Comparison of ENCODE assay signal across 8 cellular contexts in the genomic region with DNA sequence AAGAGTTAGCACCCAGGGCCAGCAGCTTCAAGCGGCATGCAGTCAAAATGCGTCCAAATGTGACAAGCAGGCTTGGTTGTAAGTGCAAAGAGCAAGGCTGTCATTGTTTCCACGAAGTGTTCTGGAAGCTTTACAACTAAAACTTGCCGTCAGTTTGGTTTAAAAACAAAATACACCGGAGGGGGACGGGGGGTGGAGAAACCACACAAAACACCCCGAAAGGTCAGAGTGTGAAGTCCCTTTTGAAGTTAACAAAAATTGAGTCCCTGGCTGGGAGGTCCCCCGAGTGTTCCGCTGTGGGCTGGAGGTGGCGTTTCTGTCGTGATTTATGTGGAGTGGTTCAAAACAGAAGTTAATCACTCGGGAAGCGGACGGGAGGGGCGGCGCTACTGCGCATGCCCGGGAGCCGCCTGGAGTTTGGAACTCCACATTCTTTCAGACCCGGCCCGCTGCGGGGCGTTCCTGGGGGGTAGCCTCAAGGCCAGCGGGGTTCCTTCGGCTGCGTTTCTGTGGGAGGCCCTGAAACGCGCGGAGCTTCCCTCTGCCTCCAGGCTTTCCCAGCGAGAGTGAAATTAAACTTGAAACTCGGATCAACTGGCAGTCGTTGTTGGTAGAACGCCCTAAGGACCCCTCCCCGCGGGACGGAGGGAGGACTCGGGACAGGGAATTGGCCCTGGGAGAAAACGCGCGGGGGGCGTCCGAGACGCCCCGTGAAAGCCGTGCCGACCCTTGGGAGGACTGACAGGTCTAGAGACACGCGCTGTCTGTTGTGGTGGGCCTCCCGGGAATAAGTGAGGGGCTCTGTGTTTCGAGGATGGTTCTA. TPM values are rescaled to one million over a fixed set of nuclear protein-coding genes. Genes with fewer than 3 reads are reported as not detected.
DNase-seq lines count a peak whose midpoint lies in the region; ATAC-seq and TF ChIP-seq lines count a peak whose summit lies in the region.

No MANE protein-coding gene starts in this region.

- H3K27ac Mint-ChIP-seq in activated CD4-positive, alpha-beta memory T cell treated with anti-CD3 and anti-CD28 coated beads for 36 hours, result peak overlapping the region; percentile 100

- H3K27me3 Mint-ChIP-seq in activated CD4-positive, alpha-beta memory T cell treated with anti-CD3 and anti-CD28 coated beads for 36 hours, result no peaks in the 10 kb centered on the region

- H3K4me3 Mint-ChIP-seq in activated CD4-positive, alpha-beta memory T cell treated with anti-CD3 and anti-CD28 coated beads for 36 hours, result peak overlapping the region; percentile 86

- TF ChIP-seq POLR2A in right lobe of liver (IDR thresholded peaks at IDR 0.05), result peak; percentile 98

- peaks cover 0 to 24% (median 5%) of the 10 kb centered on the region in 4 donors for H3K4me1 ChIP-seq in right lobe of liver

- H3K9me3 ChIP-seq in right lobe of liver, result no peaks in the 10 kb centered on the region

- peaks cover 45% of the 10 kb centered on the region for H3K4me1 Mint-ChIP-seq in activated CD4-positive, alpha-beta memory T cell treated with anti-CD3 and anti-CD28 coated beads for 36 hours (ENCODE audit: low read depth)

- TF ChIP-seq CTCF in right lobe of liver (IDR thresholded peaks at IDR 0.05), result no peak

- H3K9me3 Mint-ChIP-seq in activated CD4-positive, alpha-beta memory T cell treated with anti-CD3 and anti-CD28 coated beads for 36 hours, result no peaks in the 10 kb centered on the region

- DNase-seq in NCI-H146 (lab: John Stamatoyannopoulos, UW), result peak; percentile 24
- no peak for DNase-seq in NCI-H146 treated with DMSO at 0.1 percent for 48 hours (lab: John Stamatoyannopoulos, UW; ENCODE audit: unreplicated experiment)
- peak; percentile 89 for DNase-seq in NCI-H69 (lab: John Stamatoyannopoulos, UW)
- DNase-seq in activated CD4-positive, alpha-beta memory T cell treated with anti-CD3 and anti-CD28 coated beads for 36 hours, result peak; percentile 93
- peak; percentile 94 for DNase-seq in dermis blood vessel endothelial cell
- peak; percentile 96 for DNase-seq in right lobe of liver
- peak; percentile 85 for DNase-seq in stimulated activated CD4-positive, alpha-beta T cell treated with anti-CD3 and anti-CD28 coated beads, Interleukin-4, amount 100 ng/mL, for 1 hour

- peak overlapping the region; percentile 73 to 79 (median 74) for H3K4me3 ChIP-seq in right lobe of liver

- ATAC-seq in right lobe of liver (peak; percentile 28 to 55 (median 32)), GM19463 (IDR thresholded peaks at IDR 0.05; ENCODE audit: unreplicated experiment) (no peak)

- H3K36me3 ChIP-seq in right lobe of liver, result no peaks in the 10 kb centered on the region

- CTCF ChIA-PET in activated CD4-positive, alpha-beta memory T cell treated with anti-CD3 and anti-CD28 coated beads for 36 hours (lab: Charles Lee), result interaction anchor here (0.7 to 10.1 kb wide), 7 partner anchors 71 to 215 kb away, joined by 3 to 112 read pairs (median 5); no protein-coding TSS in a partner anchor

- peaks cover 29% of the 10 kb centered on the region for H3K36me3 Mint-ChIP-seq in activated CD4-positive, alpha-beta memory T cell treated with anti-CD3 and anti-CD28 coated beads for 36 hours

- H3K27ac ChIP-seq in right lobe of liver, result peak overlapping the region; percentile 99

- WGBS in right lobe of liver (ENCODE audit: insufficient coverage, low coverage, low lambda C conversion rate, missing lambda C conversion rate), result 0% methylated on average over 16 of the region's 50 CpGs

- intact Hi-C loops in activated CD4-positive, alpha-beta memory T cell treated with anti-CD3 and anti-CD28 coated beads for 36 hours (cut with micrococcal nuclease), result loop anchor here (1.0 to 10.0 kb wide), 5 partner anchors 143 to 1843 kb away; a partner anchor contains a TSS
- intact Hi-C loops in right lobe of liver (cut with DNase I), result loop anchor here (10.0 kb wide), 2 partner anchors 143 to 213 kb away; no protein-coding TSS in a partner anchor

- H3K27me3 ChIP-seq in right lobe of liver, result no peaks in the 10 kb centered on the region

- POLR2A ChIA-PET in activated CD4-positive, alpha-beta memory T cell treated with anti-CD3 and anti-CD28 coated beads for 36 hours (lab: Charles Lee), result interaction anchor here (0.6 to 5.3 kb wide), 14 partner anchors 8 to 1844 kb away, joined by 3 to 90 read pairs (median 3); a partner anchor contains a TSS

RNA-seq across cellular contexts. Expression of a gene that starts 1.4 kb away (rescaled TPM):
- total RNA-seq in activated CD4-positive, alpha-beta memory T cell treated with anti-CD3 and anti-CD28 coated beads for 36 hours, result 10 to 100 TPM; 45.9 to 51.4 TPM
- total RNA-seq in dermis blood vessel endothelial cell (136 and 195 TPM in 2 replicates), right lobe of liver (10 to 100 TPM; 11.3 to 41.4 (median 22.3) TPM)
